9 cellular contexts compared by ENCODE assay signal in the genomic region with DNA sequence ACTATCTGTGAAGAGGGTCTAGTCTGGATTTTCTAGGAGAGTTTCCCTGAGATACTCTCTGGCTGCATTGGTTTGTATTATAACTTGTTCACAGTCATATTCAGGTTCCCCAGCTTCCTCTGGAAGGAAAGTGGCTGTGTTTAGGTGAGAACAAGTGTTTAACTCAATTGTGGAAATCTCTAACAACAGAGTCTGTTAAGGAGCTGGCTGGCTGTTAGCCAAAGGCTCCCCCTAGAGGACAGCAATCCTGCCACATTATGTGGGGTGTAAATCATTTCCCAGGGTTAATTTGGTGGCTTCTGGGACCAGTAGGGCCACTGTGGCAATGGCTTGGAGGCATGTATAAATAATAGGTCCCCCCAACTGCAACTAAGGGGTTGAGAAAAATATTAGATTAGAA. TPM values are rescaled to one million over a fixed set of nuclear protein-coding genes. Genes with fewer than 3 reads are reported as not detected.
DNase-seq lines count a peak whose midpoint lies in the region; ATAC-seq and TF ChIP-seq lines count a peak whose summit lies in the region.
"Had no signal": no experiment of that assay in that cellular context is flagged by ENCODE, and none has a peak within 500 bp of the region (broad histone marks: within the 10 kb centered on the region; RNA-seq: fewer than 3 reads in every experiment).

No MANE protein-coding gene starts in this region.

- TF ChIP-seq CTCF in C4-2B (conservative IDR thresholded peaks at IDR 0.05) (peak; percentile 61), sigmoid colon (IDR thresholded peaks at IDR 0.05) (no peak)

- H3K27ac ChIP-seq in C4-2B, result no peak overlapping the region
- no peak overlapping the region for H3K27ac ChIP-seq in sigmoid colon

- H3K27me3 ChIP-seq in sigmoid colon, result no peaks in the 10 kb centered on the region

- H3K9me3 ChIP-seq in T-helper 17 cell (ENCODE audit: control insufficient read depth, low read length, poor library complexity, severe bottlenecking) (no peaks in the 10 kb centered on the region), sigmoid colon (no peaks in the 10 kb centered on the region)

- ATAC-seq in GM18502 (IDR thresholded peaks at IDR 0.05; ENCODE audit: poor library complexity, unreplicated experiment), result peak; percentile 58
- ATAC-seq in GM19023 (IDR thresholded peaks at IDR 0.05; ENCODE audit: unreplicated experiment), result no peak
- no peak for ATAC-seq in T-helper 17 cell
- ATAC-seq in GM21367 (IDR thresholded peaks at IDR 0.05; ENCODE audit: unreplicated experiment), result no peak

- no peak for TF ChIP-seq POLR2A in sigmoid colon (IDR thresholded peaks at IDR 0.05)

- DNase-seq in RPMI8226 (peak; percentile 43), iPS-NIHi11 (ENCODE audit: low spot score) (peak; percentile 17), T-helper 17 cell (no peak), sigmoid colon (no peak)

- H3K4me1 Mint-ChIP-seq in T-helper 17 cell, result no peaks in the 10 kb centered on the region

- no peaks in the 10 kb centered on the region for H3K36me3 Mint-ChIP-seq in T-helper 17 cell (ENCODE audit: low read depth)

- H3K4me1 ChIP-seq in sigmoid colon, result no peaks in the 10 kb centered on the region

- H3K36me3 ChIP-seq in sigmoid colon, result no peaks in the 10 kb centered on the region

- TF ChIP-seq EP300 in sigmoid colon (IDR thresholded peaks at IDR 0.05), result no peak

- intact Hi-C loops in sigmoid colon (cut with DNase I), result no loop called here

- H3K27me3 Mint-ChIP-seq in T-helper 17 cell, result peaks cover 64% of the 10 kb centered on the region

- H3K4me3 Mint-ChIP-seq in T-helper 17 cell, result no peak overlapping the region

- H3K27ac Mint-ChIP-seq in T-helper 17 cell, result no peak overlapping the region

- no peak overlapping the region for H3K4me3 ChIP-seq in sigmoid colon

RNA-seq across cellular contexts. Expression of gene MS4A6E, which starts 18.4 kb away (rescaled TPM):
- not detected for total RNA-seq in T-helper 17 cell
- 1 to 10 TPM in 1 of 4 donors, not detected in 3; 1.2 TPM for total RNA-seq in sigmoid colon
- polyA plus RNA-seq in sigmoid colon, result under 1 TPM in 1 of 3 donors, not detected in 2; 0.23 TPM
- total RNA-seq: renal cortical epithelial cell had no signal

RNA-seq across cellular contexts. Expression of gene MS4A7, which starts 32.8 kb away (rescaled TPM):
- total RNA-seq in T-helper 17 cell (1 to 10 TPM in 1 of 2 donors, under 1 TPM in 1; 0.21 to 4.7 TPM), sigmoid colon (10 to 100 TPM; 26.1 to 51.0 (median 32.2) TPM)
- polyA plus RNA-seq in sigmoid colon, result 10 to 100 TPM in 2 of 3 donors, 1 to 10 TPM in 1; 6.9 to 39.8 (median 12.6) TPM
- total RNA-seq: renal cortical epithelial cell had no signal

RNA-seq across cellular contexts. Expression of gene MS4A14, which starts 50.8 kb away (rescaled TPM):
- total RNA-seq in T-helper 17 cell (under 1 TPM in 1 of 2 donors, not detected in 1; 0.60 TPM), sigmoid colon (1 to 10 TPM in 3 of 4 donors, under 1 TPM in 1; 0.41 to 7.2 (median 3.2) TPM)
- under 1 TPM in 1 of 3 donors, not detected in 2; 0.25 TPM for polyA plus RNA-seq in sigmoid colon
- total RNA-seq: renal cortical epithelial cell had no signal

Comparison
In these comparisons a context has a peak if more than half of its experiments do, and no peak if none do; other contexts are left out.
1. DNase-seq: peak in RPMI8226 (single experiment) and iPS-NIHi11 (single experiment); none in T-helper 17 cell (0 of 3) and sigmoid colon (single experiment).
2. RNA of gene MS4A7, which starts 32.8 kb away (total RNA-seq): 26.1 to 51.0 TPM in sigmoid colon; 0.21 to 4.7 TPM in T-helper 17 cell; every median in the first group is over 4 times any median in the second.